ENCODE assay signal across 8 cellular contexts in the genomic region with DNA sequence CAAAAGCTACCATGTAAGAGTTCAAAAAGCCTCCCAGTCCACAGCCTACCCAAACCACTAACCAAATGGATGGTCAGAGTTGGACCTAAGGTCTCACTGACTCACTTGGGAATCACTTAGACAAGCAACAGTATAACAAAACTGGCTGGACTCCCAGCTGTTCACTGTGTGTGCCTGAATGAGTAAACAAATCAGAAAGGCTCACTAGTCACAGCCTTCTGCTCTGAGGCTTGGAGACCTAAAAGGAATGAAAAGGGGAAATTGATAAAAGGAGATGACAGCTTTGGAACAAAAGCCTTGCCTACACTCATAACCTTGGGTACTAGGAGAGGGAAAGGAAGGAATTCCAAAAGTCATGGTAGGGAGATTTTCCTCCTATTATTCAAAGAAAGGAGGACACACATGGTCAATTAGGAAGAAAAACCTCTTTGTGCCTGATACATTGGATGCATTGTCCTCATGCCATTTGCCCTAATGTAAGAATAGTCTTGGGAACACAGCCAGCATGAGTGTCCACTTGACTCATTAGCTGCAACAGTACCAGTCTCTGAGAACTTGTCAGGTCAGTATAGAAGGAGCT.
DNase-seq lines count a peak whose midpoint lies in the region; ATAC-seq and TF ChIP-seq lines count a peak whose summit lies in the region.

No MANE protein-coding gene starts in this region.

- H3K27me3 Mint-ChIP-seq in endothelial cell (ENCODE audit: unreplicated experiment), result no peaks in the 10 kb centered on the region

- no peak overlapping the region for H3K4me3 ChIP-seq in gastroesophageal sphincter

- no peak for TF ChIP-seq EP300 in gastroesophageal sphincter (IDR thresholded peaks at IDR 0.05)

- H3K9me3 ChIP-seq in gastroesophageal sphincter, result no peaks in the 10 kb centered on the region

- H3K36me3 Mint-ChIP-seq in endothelial cell (ENCODE audit: low read depth, unreplicated experiment), result no peaks in the 10 kb centered on the region

- H3K36me3 ChIP-seq in gastroesophageal sphincter, result no peaks in the 10 kb centered on the region

- H3K4me1 ChIP-seq in gastroesophageal sphincter, result peaks cover 0 to 12% (median 3%) of the 10 kb centered on the region in 3 donors

- TF ChIP-seq CTCF in gastroesophageal sphincter (IDR thresholded peaks at IDR 0.05) (no peak), endothelial cell (IDR thresholded peaks at IDR 0.05; ENCODE audit: unreplicated experiment) (no peak)

- intact Hi-C loops in head of caudate nucleus (cut with DNase I) (no loop called here), sciatic nerve (cut with DNase I) (no loop called here)

- H3K27me3 ChIP-seq in gastroesophageal sphincter, result no peaks in the 10 kb centered on the region

- peaks cover 3% of the 10 kb centered on the region for H3K4me1 Mint-ChIP-seq in endothelial cell (ENCODE audit: unreplicated experiment)

- H3K27ac ChIP-seq in gastroesophageal sphincter, result no peak overlapping the region

- H3K4me3 Mint-ChIP-seq in endothelial cell (ENCODE audit: unreplicated experiment), result no peak overlapping the region

- DNase-seq in HCEC 1CT (peak; percentile 98), T1000 (lab: John Stamatoyannopoulos, UW) (peak; percentile 28), head of caudate nucleus (peak in 41 of 42 donors; percentile 15 to 92 (median 72)), sciatic nerve (ENCODE audit: low spot score) (no peak), iPS-NIHi7 (ENCODE audit: extremely low spot score) (no peak), endothelial cell (ENCODE audit: low spot score) (no peak)

- ATAC-seq in sciatic nerve (peak; percentile 83), gastroesophageal sphincter (no peak), HG03159 (IDR thresholded peaks at IDR 0.05; ENCODE audit: unreplicated experiment) (no peak)

- TF ChIP-seq POLR2A in gastroesophageal sphincter (IDR thresholded peaks at IDR 0.05), result no peak

- no peaks in the 10 kb centered on the region for H3K9me3 Mint-ChIP-seq in endothelial cell (ENCODE audit: unreplicated experiment)

- no peak overlapping the region for H3K27ac Mint-ChIP-seq in endothelial cell (ENCODE audit: unreplicated experiment)

Comparison
In these comparisons a context has a peak if more than half of its experiments do, and no peak if none do; other contexts are left out.
1. DNase-seq: peak in HCEC 1CT (single experiment), T1000 (single experiment) and head of caudate nucleus (41 of 42); none in sciatic nerve (single experiment), iPS-NIHi7 (single experiment) and endothelial cell (single experiment).